24 cellular contexts compared by ENCODE assay signal in genomic region chr10:120382360-120382759, GRCh38.
DNase-seq lines count a peak whose midpoint lies in the region; ATAC-seq and TF ChIP-seq lines count a peak whose summit lies in the region.
"Had no signal": no experiment of that assay in that cellular context is flagged by ENCODE, and none has a peak within 500 bp of the region (broad histone marks: within the 10 kb centered on the region; RNA-seq: fewer than 3 reads in every experiment).

No MANE protein-coding gene starts in this region.

- no peaks in the 10 kb centered on the region for H3K36me3 ChIP-seq in ovary
- H3K36me3 ChIP-seq: BE2C, BLaER1 had no signal

- peak; percentile 34 for DNase-seq in AG10803 (ENCODE audit: low read depth)
- DNase-seq in EL, result peak; percentile 8
- DNase-seq in astrocyte of the hippocampus (ENCODE audit: low read depth, low spot score), result peak; percentile 39
- no peak for DNase-seq in NCI-H1105 (lab: John Stamatoyannopoulos, UW)
- DNase-seq in NCI-H526 (lab: John Stamatoyannopoulos, UW), result no peak
- DNase-seq in ovary, result no peak
- DNase-seq in NCI-H1092 (lab: John Stamatoyannopoulos, UW), result no peak
- DNase-seq: BE2C; C1 segment of cervical spinal cord; CD4-positive, alpha-beta memory T cell; CD4-positive, CD25-positive, alpha-beta regulatory T cell; CD8-positive, alpha-beta memory T cell; COR-L47; DMS 273 treated with DMSO at 0.1 percent for 48 hours; DMS153; DMS53; DMS79; DND-41; GDM1 had no signal

- TF ChIP-seq EP300 in ovary (IDR thresholded peaks at IDR 0.05), result no peak

- H3K27ac ChIP-seq in ovary, result no peak overlapping the region
- H3K27ac ChIP-seq: 22Rv1, A549, BLaER1 had no signal

- intact Hi-C loops in ovary (cut with DNase I), result no loop called here

- WGBS in ovary, 3 donors, result 85 to 95% (median 92%) methylated on average over 1 of the region's 1 CpG

- H3K27me3 ChIP-seq in ovary, result no peaks in the 10 kb centered on the region
- H3K27me3 ChIP-seq: BE2C, BLaER1 had no signal

- H3K4me3 ChIP-seq in AG10803 (ENCODE audit: low read length) (no peak overlapping the region), ovary (no peak overlapping the region)
- H3K4me3 ChIP-seq: A549, BLaER1, GM12878 had no signal

- no peak for TF ChIP-seq POLR2A in ovary (IDR thresholded peaks at IDR 0.05)

- peak; percentile 57 for ATAC-seq in SK-N-SH treated with all-trans-retinoic acid at 6 μM for 48 hours
- ATAC-seq: A549, GM12878 had no signal

- H3K4me1 ChIP-seq in ovary (ENCODE audit: insufficient read depth), result no peaks in the 10 kb centered on the region
- H3K4me1 ChIP-seq: A549, BE2C, BLaER1 had no signal

- H3K9me3 ChIP-seq in ovary, result no peaks in the 10 kb centered on the region
- H3K9me3 ChIP-seq: A549, BE2C, BLaER1 had no signal

- TF ChIP-seq CTCF in AG10803 (conservative IDR thresholded peaks at IDR 0.05; ENCODE audit: low read length) (no peak), ovary (IDR thresholded peaks at IDR 0.05) (no peak)

TF ChIP-seq in SK-N-SH treated with all-trans-retinoic acid at 6 μM for 48 hours, 23 proteins besides CTCF, POLR2A, EP300 and RAD21:
- no peak for TF ChIP-seq TCF4 (CRISPR knock-in tag; IDR thresholded peaks at IDR 0.05; ENCODE audit: borderline replicate concordance)
- no peak for TF ChIP-seq CSDC2 (CRISPR knock-in tag; IDR thresholded peaks at IDR 0.05)
- TF ChIP-seq ESRRG (CRISPR knock-in tag; IDR thresholded peaks at IDR 0.05), result no peak
- TF ChIP-seq ISL1 (CRISPR knock-in tag; IDR thresholded peaks at IDR 0.05), result no peak
- no peak for TF ChIP-seq OSR1 (CRISPR knock-in tag; IDR thresholded peaks at IDR 0.05)
- no peak for TF ChIP-seq TOX (CRISPR knock-in tag; IDR thresholded peaks at IDR 0.05; ENCODE audit: borderline replicate concordance)
- no peak for TF ChIP-seq BACH2 (CRISPR knock-in tag; IDR thresholded peaks at IDR 0.05; ENCODE audit: borderline replicate concordance)
- TF ChIP-seq RARB (CRISPR knock-in tag; IDR thresholded peaks at IDR 0.05), result no peak
- TF ChIP-seq ZNF565 (CRISPR knock-in tag; conservative IDR thresholded peaks at IDR 0.05; ENCODE audit: low read depth), result no peak
- no peak for TF ChIP-seq CREB5 (CRISPR knock-in tag; IDR thresholded peaks at IDR 0.05; ENCODE audit: low read depth)
- TF ChIP-seq ARNTL (CRISPR knock-in tag; IDR thresholded peaks at IDR 0.05; ENCODE audit: borderline replicate concordance, low read depth), result no peak
- TF ChIP-seq CSRNP3 (CRISPR knock-in tag; IDR thresholded peaks at IDR 0.05), result no peak
- no peak for TF ChIP-seq ZNF70 (CRISPR knock-in tag; IDR thresholded peaks at IDR 0.05)
- TF ChIP-seq POU6F1 (CRISPR knock-in tag; IDR thresholded peaks at IDR 0.05; ENCODE audit: borderline replicate concordance, low read depth), result no peak
- TF ChIP-seq ZNF8 (CRISPR knock-in tag; IDR thresholded peaks at IDR 0.05), result no peak
- no peak for TF ChIP-seq PATZ1 (CRISPR knock-in tag; IDR thresholded peaks at IDR 0.05; ENCODE audit: borderline replicate concordance)
- TF ChIP-seq PPARA (CRISPR knock-in tag; IDR thresholded peaks at IDR 0.05; ENCODE audit: borderline replicate concordance), result no peak
TF ChIP-seq in SK-N-SH treated with all-trans-retinoic acid at 6 μM for 48 hours: peak in this region for 0.

Comparison
In these comparisons a context has a peak if more than half of its experiments do, and no peak if none do; other contexts are left out.
1. DNase-seq: peak in AG10803 (single experiment), EL (single experiment) and astrocyte of the hippocampus (single experiment); none in NCI-H1105 (single experiment), NCI-H526 (0 of 2), ovary (0 of 5) and NCI-H1092 (single experiment).